2 cellular contexts compared by ENCODE assay signal in the genomic region with DNA sequence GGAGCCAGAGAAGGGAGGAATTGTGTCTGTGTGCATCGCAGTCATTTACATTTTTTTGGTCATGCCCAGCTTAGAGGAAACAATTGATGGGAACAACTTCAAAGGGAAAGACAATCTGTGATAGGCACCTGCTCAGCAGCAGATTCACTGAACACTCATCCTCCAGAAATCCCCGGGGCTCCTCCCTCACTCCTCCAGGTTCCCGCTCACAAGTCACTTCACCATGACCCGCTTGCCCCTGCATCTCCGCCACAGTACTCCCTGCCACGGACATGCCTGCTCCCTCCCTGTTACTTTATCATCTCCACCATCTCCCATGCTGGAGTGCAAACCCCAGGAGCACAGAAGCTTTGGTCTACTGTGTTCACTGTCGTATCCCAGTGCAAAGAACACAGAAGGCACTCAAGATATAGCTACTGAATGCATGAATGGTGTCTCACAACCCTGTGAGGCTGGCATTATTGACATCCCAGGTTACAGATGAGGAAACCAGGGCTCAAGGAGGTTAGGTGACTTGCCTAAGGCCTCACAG.
TF ChIP-seq lines count a peak whose summit lies in the region.

No MANE protein-coding gene starts in this region.

TF ChIP-seq in HepG2, 621 proteins besides CTCF, POLR2A, EP300 and RAD21:
- TF ChIP-seq ZNF331 (CRISPR knock-in tag; IDR thresholded peaks at IDR 0.05) (no peak), YY1 (IDR thresholded peaks at IDR 0.05; ENCODE audit: insufficient read depth, insufficient replicate concordance, low read depth, low read length) (no peak), GFI1 (CRISPR knock-in tag; IDR thresholded peaks at IDR 0.05; ENCODE audit: borderline replicate concordance) (no peak), HOXD1 (CRISPR knock-in tag; IDR thresholded peaks at IDR 0.05) (no peak), ZFP36L2 (CRISPR knock-in tag; IDR thresholded peaks at IDR 0.05) (no peak), CC2D1A (CRISPR knock-in tag; IDR thresholded peaks at IDR 0.05) (no peak), CSRNP1 (CRISPR knock-in tag; IDR thresholded peaks at IDR 0.05) (no peak), KIAA2018 (CRISPR knock-in tag; IDR thresholded peaks at IDR 0.05; ENCODE audit: borderline replicate concordance) (no peak)
- TF ChIP-seq, protein P1, sequence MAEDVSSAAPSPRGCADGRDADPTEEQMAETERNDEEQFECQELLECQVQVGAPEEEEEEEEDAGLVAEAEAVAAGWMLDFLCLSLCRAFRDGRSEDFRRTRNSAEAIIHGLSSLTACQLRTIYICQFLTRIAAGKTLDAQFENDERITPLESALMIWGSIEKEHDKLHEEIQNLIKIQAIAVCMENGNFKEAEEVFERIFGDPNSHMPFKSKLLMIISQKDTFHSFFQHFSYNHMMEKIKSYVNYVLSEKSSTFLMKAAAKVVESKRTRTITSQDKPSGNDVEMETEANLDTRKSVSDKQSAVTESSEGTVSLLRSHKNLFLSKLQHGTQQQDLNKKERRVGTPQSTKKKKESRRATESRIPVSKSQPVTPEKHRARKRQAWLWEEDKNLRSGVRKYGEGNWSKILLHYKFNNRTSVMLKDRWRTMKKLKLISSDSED (CRISPR knock-in tag; IDR thresholded peaks at IDR 0.05), result no peak
- TF ChIP-seq, protein P2, sequence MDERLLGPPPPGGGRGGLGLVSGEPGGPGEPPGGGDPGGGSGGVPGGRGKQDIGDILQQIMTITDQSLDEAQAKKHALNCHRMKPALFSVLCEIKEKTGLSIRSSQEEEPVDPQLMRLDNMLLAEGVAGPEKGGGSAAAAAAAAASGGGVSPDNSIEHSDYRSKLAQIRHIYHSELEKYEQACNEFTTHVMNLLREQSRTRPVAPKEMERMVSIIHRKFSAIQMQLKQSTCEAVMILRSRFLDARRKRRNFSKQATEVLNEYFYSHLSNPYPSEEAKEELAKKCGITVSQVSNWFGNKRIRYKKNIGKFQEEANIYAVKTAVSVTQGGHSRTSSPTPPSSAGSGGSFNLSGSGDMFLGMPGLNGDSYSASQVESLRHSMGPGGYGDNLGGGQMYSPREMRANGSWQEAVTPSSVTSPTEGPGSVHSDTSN (CRISPR knock-in tag; IDR thresholded peaks at IDR 0.05), result no peak

TF ChIP-seq in WTC11, 78 proteins besides CTCF, POLR2A, EP300 and RAD21:
- TF ChIP-seq ZNF317 (CRISPR knock-in tag; IDR thresholded peaks at IDR 0.05; ENCODE audit: borderline replicate concordance, low read depth) (no peak), FOXJ3 (CRISPR knock-in tag; IDR thresholded peaks at IDR 0.05; ENCODE audit: borderline replicate concordance) (no peak), ZNF121 (CRISPR knock-in tag; IDR thresholded peaks at IDR 0.05) (no peak)
- TF ChIP-seq, protein P3, sequence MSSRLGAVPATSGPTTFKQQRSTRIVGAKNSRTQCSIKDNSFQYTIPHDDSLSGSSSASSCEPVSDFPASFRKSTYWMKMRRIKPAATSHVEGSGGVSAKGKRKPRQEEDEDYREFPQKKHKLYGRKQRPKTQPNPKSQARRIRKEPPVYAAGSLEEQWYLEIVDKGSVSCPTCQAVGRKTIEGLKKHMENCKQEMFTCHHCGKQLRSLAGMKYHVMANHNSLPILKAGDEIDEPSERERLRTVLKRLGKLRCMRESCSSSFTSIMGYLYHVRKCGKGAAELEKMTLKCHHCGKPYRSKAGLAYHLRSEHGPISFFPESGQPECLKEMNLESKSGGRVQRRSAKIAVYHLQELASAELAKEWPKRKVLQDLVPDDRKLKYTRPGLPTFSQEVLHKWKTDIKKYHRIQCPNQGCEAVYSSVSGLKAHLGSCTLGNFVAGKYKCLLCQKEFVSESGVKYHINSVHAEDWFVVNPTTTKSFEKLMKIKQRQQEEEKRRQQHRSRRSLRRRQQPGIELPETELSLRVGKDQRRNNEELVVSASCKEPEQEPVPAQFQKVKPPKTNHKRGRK (CRISPR knock-in tag; IDR thresholded peaks at IDR 0.05; ENCODE audit: borderline replicate concordance), result no peak
